In genomic region chr16:22063888-22064467, GRCh38 we compare ENCODE assay signal across 22 cellular contexts. TPM values are rescaled to one million over a fixed set of nuclear protein-coding genes. Genes with fewer than 3 reads are reported as not detected.
DNase-seq lines count a peak whose midpoint lies in the region; ATAC-seq and TF ChIP-seq lines count a peak whose summit lies in the region.
"Had no signal": no experiment of that assay in that cellular context is flagged by ENCODE, and none has a peak within 500 bp of the region (broad histone marks: within the 10 kb centered on the region; RNA-seq: fewer than 3 reads in every experiment).

No MANE protein-coding gene starts in this region.

- no peaks in the 10 kb centered on the region for H3K36me3 ChIP-seq in CD8-positive, alpha-beta T cell (ENCODE audit: insufficient read depth, low read length)
- no peaks in the 10 kb centered on the region; the same call in 1 of the 2 replicates for H3K36me3 ChIP-seq in HAP-1 (replicated peaks)
- no peaks in the 10 kb centered on the region for H3K36me3 ChIP-seq in WERI-Rb-1
- H3K36me3 ChIP-seq in neural progenitor cell, result no peaks in the 10 kb centered on the region

- CTCF ChIA-PET in CD8-positive, alpha-beta T cell (lab: Charles Lee), result interaction anchor here (2.8 kb wide), 1 partner anchor 14 kb away, joined by 17 read pairs; no protein-coding TSS in a partner anchor

- peaks cover 5% of the 10 kb centered on the region for H3K9me3 Mint-ChIP-seq in CD8-positive, alpha-beta T cell
- peaks cover 10% of the 10 kb centered on the region for H3K9me3 Mint-ChIP-seq in neural progenitor cell

- H3K27me3 ChIP-seq in CD8-positive, alpha-beta T cell (ENCODE audit: insufficient read depth, low read length), result no peaks in the 10 kb centered on the region
- H3K27me3 ChIP-seq in HAP-1 (ENCODE audit: low read depth) (no peaks in the 10 kb centered on the region), WERI-Rb-1 (ENCODE audit: insufficient read depth, low read depth, severe bottlenecking) (peaks cover 13% of the 10 kb centered on the region), neural progenitor cell (no peaks in the 10 kb centered on the region)
- H3K27me3 ChIP-seq: MG63 had no signal

- H3K9ac ChIP-seq in neural progenitor cell, result no peak overlapping the region

- no peak overlapping the region for H3K4me3 Mint-ChIP-seq in CD8-positive, alpha-beta T cell
- H3K4me3 Mint-ChIP-seq in neural progenitor cell, result no peak overlapping the region
- H3K4me3 Mint-ChIP-seq: CD4-positive, alpha-beta T cell; IgD-negative memory B cell had no signal

- peak overlapping the region; percentile 45 for H3K4me2 ChIP-seq in neural progenitor cell

- H3K4me1 ChIP-seq in CD8-positive, alpha-beta T cell (ENCODE audit: insufficient read depth, low read length), result no peaks in the 10 kb centered on the region
- peaks cover 16% of the 10 kb centered on the region for H3K4me1 ChIP-seq in HAP-1
- H3K4me1 ChIP-seq in neural progenitor cell, result peaks cover 26% of the 10 kb centered on the region

- DNase-seq in CD8-positive, alpha-beta T cell, result no peak
- DNase-seq in HAP-1 (ENCODE audit: low spot score in 2 of 2), result peak; percentile 20 to 80
- peak; percentile 9 for DNase-seq in WERI-Rb-1
- DNase-seq in neural progenitor cell (ENCODE audit: low spot score), result peak; percentile 72
- no peak for DNase-seq in coronary artery (ENCODE audit: low spot score)
- no peak for DNase-seq in NCI-H226
- no peak for DNase-seq in DMS153 (lab: John Stamatoyannopoulos, UW)
- DNase-seq: CD4-positive, alpha-beta T cell; DMS79; HCEC 1CT; Karpas-422; MG63; NCI-H1092 treated with DMSO at 0.1 percent for 48 hours; NCI-H146; NCI-H2029 treated with DMSO at 0.1 percent for 48 hours; NCI-H510A; PC-3 had no signal

- no peaks in the 10 kb centered on the region for H3K27me3 Mint-ChIP-seq in CD8-positive, alpha-beta T cell (ENCODE audit: low read depth)
- H3K27me3 Mint-ChIP-seq in neural progenitor cell (ENCODE audit: insufficient read depth, low read depth), result no peaks in the 10 kb centered on the region
- H3K27me3 Mint-ChIP-seq: CD4-positive, alpha-beta T cell; IgD-negative memory B cell had no signal

- H3K9me3 ChIP-seq in CD8-positive, alpha-beta T cell (ENCODE audit: low read length), result no peaks in the 10 kb centered on the region
- H3K9me3 ChIP-seq in HAP-1, result no peaks in the 10 kb centered on the region
- H3K9me3 ChIP-seq in WERI-Rb-1 (ENCODE audit: severe bottlenecking), result peaks cover 6% of the 10 kb centered on the region
- no peaks in the 10 kb centered on the region for H3K9me3 ChIP-seq in neural progenitor cell (ENCODE audit: low read depth)

- H3K4me1 Mint-ChIP-seq in CD8-positive, alpha-beta T cell (ENCODE audit: low read depth), result no peaks in the 10 kb centered on the region
- H3K4me1 Mint-ChIP-seq in neural progenitor cell, result peaks cover 18% of the 10 kb centered on the region

- intact Hi-C loops in CD8-positive, alpha-beta T cell (cut with DNase I, micrococcal nuclease), result loop anchor here in 1 of 2 experiments (10.0 kb wide), 1 partner anchor 489 kb away; no protein-coding TSS in a partner anchor

- H3K4me3 ChIP-seq in CD8-positive, alpha-beta T cell (ENCODE audit: low read depth, low read length), result no peak overlapping the region
- H3K4me3 ChIP-seq in HAP-1 (no peak overlapping the region), WERI-Rb-1 (ENCODE audit: low read depth, low read length) (no peak overlapping the region), neural progenitor cell (no peak overlapping the region), coronary artery (no peak overlapping the region)
- H3K4me3 ChIP-seq: MG63 had no signal

- in situ Hi-C loops in HAP-1 (cut with MboI; ENCODE audit: low sequenced_read_pairs), result loop anchor here (10.0 kb wide), 1 partner anchor 59 kb away; the partner anchor contains the start of genes MOSMO and PDZD9

- H3K27ac ChIP-seq in CD8-positive, alpha-beta T cell (ENCODE audit: low read depth, low read length), result no peak overlapping the region
- no peak overlapping the region for H3K27ac ChIP-seq in WERI-Rb-1
- peak overlapping the region; percentile 76 for H3K27ac ChIP-seq in neural progenitor cell
- H3K27ac ChIP-seq in coronary artery, result no peak overlapping the region
- H3K27ac ChIP-seq: HL-60, RWPE1 had no signal

- POLR2A ChIA-PET in CD8-positive, alpha-beta T cell (lab: Charles Lee), result no interaction called here

- H4K20me1 ChIP-seq in neural progenitor cell (ENCODE audit: low read depth), result peaks cover 21% of the 10 kb centered on the region

- no peak overlapping the region for H2AFZ ChIP-seq in neural progenitor cell (replicated peaks)

- peaks cover 26% of the 10 kb centered on the region for H3K79me2 ChIP-seq in neural progenitor cell (ENCODE audit: low read depth)

- TF ChIP-seq CTCF in CD8-positive, alpha-beta T cell (IDR thresholded peaks at IDR 0.05), result no peak
- TF ChIP-seq CTCF in WERI-Rb-1 (IDR thresholded peaks at IDR 0.05; ENCODE audit: low read depth, low read length) (no peak), neural progenitor cell (IDR thresholded peaks at IDR 0.05) (no peak), coronary artery (IDR thresholded peaks at IDR 0.05) (no peak)

- peaks cover 21% of the 10 kb centered on the region for H3K36me3 Mint-ChIP-seq in CD8-positive, alpha-beta T cell
- H3K36me3 Mint-ChIP-seq in neural progenitor cell, result peaks cover 4% of the 10 kb centered on the region

- ATAC-seq in CD8-positive, alpha-beta T cell, result no peak
- no peak for ATAC-seq in GM18858 (IDR thresholded peaks at IDR 0.05; ENCODE audit: unreplicated experiment)
- ATAC-seq: PC-3 had no signal

- H3K27ac Mint-ChIP-seq in CD8-positive, alpha-beta T cell, result peak overlapping the region; percentile 7
- H3K27ac Mint-ChIP-seq in neural progenitor cell, result no peak overlapping the region
- H3K27ac Mint-ChIP-seq: CD4-positive, alpha-beta T cell; IgD-negative memory B cell had no signal

- peaks cover 24% of the 10 kb centered on the region for H3F3A ChIP-seq in neural progenitor cell (ENCODE audit: low read depth)

RNA-seq across cellular contexts. Expression of gene VWA3A, which starts 28.4 kb away (rescaled TPM):
- under 1 TPM; 0.17 to 0.62 TPM for total RNA-seq in CD8-positive, alpha-beta T cell
- 0.56 and 1.0 TPM in 2 replicates for total RNA-seq in neural progenitor cell (ENCODE audit: low replicate concordance)
- total RNA-seq: HT1080, PC-3 had no signal

RNA-seq across cellular contexts. Expression of gene MOSMO, which starts 56.1 kb away (rescaled TPM):
- total RNA-seq in CD8-positive, alpha-beta T cell, result 1 to 10 TPM; 2.4 TPM
- total RNA-seq in neural progenitor cell (ENCODE audit: low replicate concordance), result 22.9 and 35.2 TPM in 2 replicates

Comparison
In these comparisons a context has a peak if more than half of its experiments do, and no peak if none do; other contexts are left out.
1. DNase-seq: peak in HAP-1 (2 of 2), WERI-Rb-1 (single experiment) and neural progenitor cell (single experiment); none in CD8-positive, alpha-beta T cell (0 of 7), coronary artery (single experiment), NCI-H226 (single experiment) and DMS153 (single experiment).